8 cellular contexts compared by ENCODE assay signal in the genomic region with DNA sequence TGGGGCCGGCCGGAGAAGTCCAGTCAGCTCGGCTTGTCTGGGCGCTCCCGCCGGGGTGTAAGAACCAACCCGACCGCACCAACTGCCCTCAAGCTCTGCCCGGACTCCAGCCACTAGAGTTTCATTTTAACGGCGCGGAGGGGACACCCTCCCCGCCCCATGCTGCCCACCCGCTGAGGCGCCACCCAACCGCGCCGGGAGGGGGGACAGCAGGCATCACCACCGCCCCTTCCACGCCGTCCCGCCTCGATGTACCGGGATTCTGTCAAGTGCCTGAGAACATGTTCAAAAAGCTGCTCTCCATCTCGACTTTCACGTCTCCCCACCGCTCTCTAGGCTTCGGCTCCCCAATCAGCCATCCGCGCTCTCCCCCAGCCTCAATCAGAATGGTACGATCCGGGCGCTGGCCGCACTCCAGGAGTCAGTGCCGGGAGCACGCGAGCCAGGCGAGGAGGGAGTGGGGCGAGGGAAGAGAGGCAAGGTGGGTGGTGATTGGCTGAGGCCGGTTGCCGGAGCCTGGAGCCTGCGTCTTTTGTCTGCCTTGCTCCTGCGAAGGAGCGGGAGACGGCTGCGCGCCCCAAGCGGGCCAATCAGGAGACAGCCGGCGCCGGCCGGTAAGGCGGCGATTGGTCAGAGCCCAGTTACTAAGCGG. TPM values are rescaled to one million over a fixed set of nuclear protein-coding genes. Genes with fewer than 3 reads are reported as not detected.
A peak's percentile ranks its signal among the peaks of the same experiment; 100 is the strongest.
DNase-seq lines count a peak whose midpoint lies in the region; ATAC-seq and TF ChIP-seq lines count a peak whose summit lies in the region.

A gene (minus strand): TSS at position 101 of the 652 bp plus-strand sequence. CDS start 677 bp downstream, outside the sequence.

- H3K36me3 ChIP-seq in kidney epithelial cell (ENCODE audit: control insufficient read depth, insufficient read depth, low read length): no peaks in the 10 kb centered on the region

- CTCF ChIA-PET in activated CD4-positive, alpha-beta T cell treated with anti-CD3 and anti-CD28 coated beads for 36 hours (lab: Charles Lee): interaction anchor here (0.6 to 2.4 kb wide), 3 partner anchors 91 to 400 kb away, joined by 3 to 11 read pairs (median 3); no protein-coding TSS in a partner anchor

- H3K27ac Mint-ChIP-seq in activated CD4-positive, alpha-beta T cell treated with anti-CD3 and anti-CD28 coated beads for 36 hours: peak within 1 kb of the TSS; percentile 87

- peaks cover 21% of the 10 kb centered on the region for H3K4me1 Mint-ChIP-seq in activated CD4-positive, alpha-beta T cell treated with anti-CD3 and anti-CD28 coated beads for 36 hours

- H3K27ac ChIP-seq in cingulate gyrus (ENCODE audit: low read depth, low read length): peak within 1 kb of the TSS; percentile 100

- intact Hi-C loops in activated CD4-positive, alpha-beta T cell treated with anti-CD3 and anti-CD28 coated beads for 36 hours (cut with DNase I, micrococcal nuclease): loop anchor here (1.0 to 5.0 kb wide), 8 partner anchors 34 to 445 kb away; a partner anchor contains a TSS

- peaks cover 51% of the 10 kb centered on the region for H3K27me3 Mint-ChIP-seq in activated CD4-positive, alpha-beta T cell treated with anti-CD3 and anti-CD28 coated beads for 36 hours

- TF ChIP-seq CTCF in AG10803 (conservative IDR thresholded peaks at IDR 0.05; ENCODE audit: low read length) (no peak), kidney epithelial cell (IDR thresholded peaks at IDR 0.05; ENCODE audit: insufficient read depth, low read length, poor library complexity, severe bottlenecking) (no peak)

- H3K4me3 ChIP-seq in AG10803 (ENCODE audit: low read length): peak within 1 kb of the TSS; percentile 77
- peak within 1 kb of the TSS; percentile 75 for H3K4me3 ChIP-seq in kidney epithelial cell (ENCODE audit: low read depth, low read length)

- DNase-seq in AG10803 (ENCODE audit: low read depth) (peak; percentile 99), NCI-H446 treated with DMSO at 0.1 percent for 48 hours (lab: John Stamatoyannopoulos, UW) (peak; percentile 100), kidney epithelial cell (ENCODE audit: low read depth) (peak; percentile 92)
- DNase-seq in activated CD4-positive, alpha-beta T cell treated with anti-CD3 and anti-CD28 coated beads for 36 hours: peak; percentile 94
- DNase-seq in stimulated activated CD4-positive, alpha-beta T cell treated with anti-CD3 and anti-CD28 coated beads, Interleukin-15, amount 100 ng/mL, for 48 hours (ENCODE audit: low read depth in 2 of 2): peak; percentile 86 to 90

- ATAC-seq in GM19035 (IDR thresholded peaks at IDR 0.05; ENCODE audit: unreplicated experiment): peak; percentile 85
- ATAC-seq in HG03354 (IDR thresholded peaks at IDR 0.05; ENCODE audit: poor library complexity, severe bottlenecking, unreplicated experiment): peak; percentile 88
- peak; percentile 98 for ATAC-seq in activated CD4-positive, alpha-beta T cell treated with anti-CD3 and anti-CD28 coated beads for 36 hours

- no peaks in the 10 kb centered on the region for H3K27me3 ChIP-seq in kidney epithelial cell (ENCODE audit: control insufficient read depth, insufficient read depth, low read length)

- H3K36me3 Mint-ChIP-seq in activated CD4-positive, alpha-beta T cell treated with anti-CD3 and anti-CD28 coated beads for 36 hours (ENCODE audit: low read depth): no peaks in the 10 kb centered on the region

- H3K9me3 Mint-ChIP-seq in activated CD4-positive, alpha-beta T cell treated with anti-CD3 and anti-CD28 coated beads for 36 hours (ENCODE audit: low read depth): no peaks in the 10 kb centered on the region

- peak within 1 kb of the TSS; percentile 74 for H3K4me3 Mint-ChIP-seq in activated CD4-positive, alpha-beta T cell treated with anti-CD3 and anti-CD28 coated beads for 36 hours

- POLR2A ChIA-PET in activated CD4-positive, alpha-beta T cell treated with anti-CD3 and anti-CD28 coated beads for 36 hours (lab: Charles Lee): no interaction called here

RNA-seq across cellular contexts. Expression of the gene that starts here (rescaled TPM):
- under 1 TPM; 0.46 to 0.78 TPM for total RNA-seq in activated CD4-positive, alpha-beta T cell treated with anti-CD3 and anti-CD28 coated beads for 36 hours
- total RNA-seq in kidney epithelial cell: 5.4 and 7.4 TPM in 2 replicates

Comparison
In these comparisons a context has a peak if more than half of its experiments do, and no peak if none do; other contexts are left out.
1. Peak in every context shown above with its lines: DNase-seq, ATAC-seq, H3K4me3 ChIP-seq and H3K27ac ChIP-seq.
2. Peak in DNase-seq and ATAC-seq in activated CD4-positive, alpha-beta T cell treated with anti-CD3 and anti-CD28 coated beads for 36 hours; RNA of the gene not detected or under 1 TPM.